In genomic region chr4:118284169-118284568, GRCh38 we compare ENCODE assay signal across 8 cellular contexts.
DNase-seq lines count a peak whose midpoint lies in the region; ATAC-seq and TF ChIP-seq lines count a peak whose summit lies in the region.

No MANE protein-coding gene starts in this region.

- WGBS in ovary, 3 donors, result 78 to 86% (median 79%) methylated on average over 3 of the region's 3 CpGs

- H3K9me3 ChIP-seq in ovary, result no peaks in the 10 kb centered on the region

- no peak for TF ChIP-seq EP300 in ovary (IDR thresholded peaks at IDR 0.05)

- intact Hi-C loops in ovary (cut with DNase I), result no loop called here

- DNase-seq in epithelial cell of prostate (ENCODE audit: low read depth, low spot score), result no peak
- no peak for DNase-seq in ovary
- DNase-seq in NCI-H2029 treated with DMSO at 0.1 percent for 48 hours (lab: John Stamatoyannopoulos, UW), result no peak
- DNase-seq in AG20443 (ENCODE audit: low spot score), result no peak
- no peak for DNase-seq in NCI-H1930 (lab: John Stamatoyannopoulos, UW)

- TF ChIP-seq POLR2A in ovary (IDR thresholded peaks at IDR 0.05), result no peak

- no peak overlapping the region for H3K4me3 ChIP-seq in ovary

- TF ChIP-seq CTCF in ovary (IDR thresholded peaks at IDR 0.05), result no peak

- H3K27me3 ChIP-seq in ovary, result no peaks in the 10 kb centered on the region

- ATAC-seq in GM18861 (IDR thresholded peaks at IDR 0.05; ENCODE audit: unreplicated experiment) (peak; percentile 41), GM21723 (IDR thresholded peaks at IDR 0.05; ENCODE audit: unreplicated experiment) (peak; percentile 47), HG03520 (IDR thresholded peaks at IDR 0.05; ENCODE audit: unreplicated experiment) (peak; percentile 78)

- H3K36me3 ChIP-seq in ovary, result no peaks in the 10 kb centered on the region

- H3K27ac ChIP-seq in epithelial cell of prostate (peak overlapping the region; percentile 96), ovary (no peak overlapping the region)

- peaks cover 3% of the 10 kb centered on the region for H3K4me1 ChIP-seq in ovary (ENCODE audit: insufficient read depth)
